9 cellular contexts compared by ENCODE assay signal in the genomic region with DNA sequence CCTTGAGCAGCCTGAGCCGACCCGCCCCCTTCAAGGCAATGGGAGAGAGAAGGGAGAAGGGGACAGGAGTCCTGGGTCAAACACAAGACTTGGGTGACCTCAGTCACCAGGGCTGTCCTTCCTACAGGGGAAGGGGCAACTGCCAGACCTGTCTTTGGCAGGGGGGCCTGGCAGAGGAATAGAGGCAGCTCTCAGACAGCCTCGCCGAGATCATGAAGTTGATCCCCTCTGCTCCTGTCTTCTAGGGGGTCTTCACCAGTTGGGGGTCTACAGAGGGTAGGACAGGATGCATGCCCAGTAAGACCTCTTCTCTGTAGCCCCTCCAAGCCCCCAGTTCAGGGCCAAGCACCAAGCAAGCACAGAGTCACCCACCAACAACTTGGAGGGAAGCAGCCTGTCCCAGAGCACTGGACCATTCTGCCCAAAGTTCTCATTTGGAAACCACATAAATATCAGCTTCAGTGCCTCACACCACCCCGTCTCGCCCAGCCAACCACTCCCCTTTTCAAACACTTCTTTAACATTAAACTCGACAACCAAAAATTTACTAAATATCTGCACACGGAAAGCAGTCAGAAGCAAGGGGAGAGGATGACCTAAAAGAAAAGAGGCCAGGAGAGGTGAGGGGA. TPM values are rescaled to one million over a fixed set of nuclear protein-coding genes. Genes with fewer than 3 reads are reported as not detected.
DNase-seq lines count a peak whose midpoint lies in the region; ATAC-seq, FAIRE-seq and TF ChIP-seq lines count a peak whose summit lies in the region.
"Had no signal": no experiment of that assay in that cellular context is flagged by ENCODE, and none has a peak within 500 bp of the region (broad histone marks: within the 10 kb centered on the region; RNA-seq: fewer than 3 reads in every experiment).

No MANE protein-coding gene starts in this region.

- TF ChIP-seq POLR2A in endothelial cell of umbilical vein (IDR thresholded peaks at IDR 0.05; ENCODE audit: low read depth, low read length), result no peak

- peaks cover 44% of the 10 kb centered on the region for H3K4me1 ChIP-seq in GM23338 (ENCODE audit: insufficient read depth)
- peaks cover 28% of the 10 kb centered on the region for H3K4me1 ChIP-seq in endothelial cell of umbilical vein (ENCODE audit: control insufficient read depth, extremely low read depth, insufficient read depth, low read length)
- no peaks in the 10 kb centered on the region for H3K4me1 ChIP-seq in rectal smooth muscle tissue (ENCODE audit: control insufficient read depth, insufficient read depth, low read length)
- peaks cover 7 to 8% of the 10 kb centered on the region in 2 donors for H3K4me1 ChIP-seq in naive thymus-derived CD4-positive, alpha-beta T cell (ENCODE audit: control insufficient read depth in 2 of 2, insufficient read depth in 2 of 2, low read length in 2 of 2)

- POLR2A ChIA-PET in endothelial cell of umbilical vein (lab: Charles Lee), result no interaction called here
- POLR2A ChIA-PET in naive thymus-derived CD4-positive, alpha-beta T cell (lab: Charles Lee), result no interaction called here

- H3K4me2 ChIP-seq in GM23338 (peak overlapping the region; percentile 84), endothelial cell of umbilical vein (ENCODE audit: insufficient read depth, low read length) (peak overlapping the region; percentile 87)

- no peak overlapping the region for H3K27ac Mint-ChIP-seq in GM23338
- peak overlapping the region in 2 of 9 donors; percentile 7 to 46 for H3K27ac Mint-ChIP-seq in naive thymus-derived CD4-positive, alpha-beta T cell

- no peaks in the 10 kb centered on the region for H3K9me1 ChIP-seq in endothelial cell of umbilical vein (replicated peaks; ENCODE audit: control insufficient read depth, extremely low read depth, insufficient read depth, low read length)

- ATAC-seq in GM23338 (no peak), GM21529 (IDR thresholded peaks at IDR 0.05; ENCODE audit: unreplicated experiment) (no peak)
- ATAC-seq in naive thymus-derived CD4-positive, alpha-beta T cell, result no peak
- ATAC-seq: activated CD4-positive, CD25-positive, alpha-beta regulatory T cell treated with anti-CD3 and anti-CD28 coated beads, Interleukin-2, amount 50 U/mL, for 24 hours had no signal

- CTCF ChIA-PET in endothelial cell of umbilical vein (lab: Charles Lee), result interaction anchor here (1.1 to 3.0 kb wide), 4 partner anchors 16 to 41 kb away, joined by 3 to 21 read pairs (median 3); partner anchors contain the start of genes CIAPIN1, COQ9 and POLR2C
- CTCF ChIA-PET in naive thymus-derived CD4-positive, alpha-beta T cell (lab: Charles Lee), result no interaction called here

- peak overlapping the region; percentile 83 for H3K4me3 Mint-ChIP-seq in GM23338
- peak overlapping the region in 1 of 10 donors; percentile 16 for H3K4me3 Mint-ChIP-seq in naive thymus-derived CD4-positive, alpha-beta T cell

- H3K79me2 ChIP-seq in GM23338 (replicated peaks; ENCODE audit: insufficient read depth) (no peaks in the 10 kb centered on the region; the same call in 1 of the 2 replicates), endothelial cell of umbilical vein (ENCODE audit: control insufficient read depth, insufficient read depth, low read length) (peaks cover 15% of the 10 kb centered on the region)

- intact Hi-C loops in endothelial cell of umbilical vein (cut with micrococcal nuclease), result loop anchor here (10.0 kb wide), 1 partner anchor 166 kb away; no protein-coding TSS in a partner anchor
- intact Hi-C loops in naive thymus-derived CD4-positive, alpha-beta T cell (cut with micrococcal nuclease), result no loop called here

- no peaks in the 10 kb centered on the region for H3K9me3 ChIP-seq in endothelial cell of umbilical vein (replicated peaks; ENCODE audit: control insufficient read depth, insufficient read depth, low read length)
- no peaks in the 10 kb centered on the region for H3K9me3 ChIP-seq in naive thymus-derived CD4-positive, alpha-beta T cell (ENCODE audit: control insufficient read depth in 2 of 3, low read length in 3 of 3)
- H3K9me3 ChIP-seq: sigmoid colon had no signal

- peaks cover 3% of the 10 kb centered on the region; the same call in 2 of the 3 replicates for H3K36me3 Mint-ChIP-seq in GM23338 (ENCODE audit: low read depth)
- no peaks in the 10 kb centered on the region for H3K36me3 Mint-ChIP-seq in naive thymus-derived CD4-positive, alpha-beta T cell

- H3K27ac ChIP-seq in GM23338 (ENCODE audit: low read depth), result no peak overlapping the region
- H3K27ac ChIP-seq in endothelial cell of umbilical vein (ENCODE audit: insufficient read depth, low read depth, low read length), result no peak overlapping the region
- H3K27ac ChIP-seq in rectal smooth muscle tissue (ENCODE audit: low read depth, low read length), result no peak overlapping the region
- no peak overlapping the region for H3K27ac ChIP-seq in naive thymus-derived CD4-positive, alpha-beta T cell (ENCODE audit: low read depth, low read length)

- DNase-seq in GM23338 (ENCODE audit: low spot score), result no peak
- no peak for DNase-seq in endothelial cell of umbilical vein (ENCODE audit: low read depth, low spot score)
- no peak for DNase-seq in naive thymus-derived CD4-positive, alpha-beta T cell
- no peak for DNase-seq in DMS 273 (lab: John Stamatoyannopoulos, UW; ENCODE audit: unreplicated experiment)
- DNase-seq: EL, sigmoid colon had no signal

- peaks cover 4% of the 10 kb centered on the region; the same call in 1 of the 2 replicates for H3F3A ChIP-seq in GM23338 (replicated peaks; ENCODE audit: low read depth)

- H4K20me1 ChIP-seq in GM23338 (replicated peaks; ENCODE audit: insufficient read depth) (0 out of 2 replicates have a peak, but pooled peaks cover 3% of the 10 kb centered on the region), endothelial cell of umbilical vein (replicated peaks; ENCODE audit: control insufficient read depth, extremely low read depth, insufficient read depth, low read length) (no peaks in the 10 kb centered on the region)

- H3K27me3 ChIP-seq in GM23338 (ENCODE audit: insufficient read depth), result peaks cover 7% of the 10 kb centered on the region; the same call in 1 of the 2 replicates
- H3K27me3 ChIP-seq in endothelial cell of umbilical vein (ENCODE audit: control insufficient read depth in 2 of 2, insufficient read depth in 2 of 2, low read length in 2 of 2), result no peaks in the 10 kb centered on the region
- no peaks in the 10 kb centered on the region for H3K27me3 ChIP-seq in rectal smooth muscle tissue (ENCODE audit: control insufficient read depth, insufficient read depth, low read length)
- no peaks in the 10 kb centered on the region for H3K27me3 ChIP-seq in naive thymus-derived CD4-positive, alpha-beta T cell (ENCODE audit: control insufficient read depth in 2 of 2, insufficient read depth in 2 of 2, low read length in 2 of 2)
- H3K27me3 ChIP-seq: sigmoid colon had no signal

- H3K36me3 ChIP-seq in GM23338 (ENCODE audit: insufficient read depth), result no peaks in the 10 kb centered on the region
- H3K36me3 ChIP-seq in endothelial cell of umbilical vein (ENCODE audit: control insufficient read depth in 2 of 2, extremely low read depth in 1 of 2, insufficient read depth in 2 of 2, low read length in 2 of 2), result peaks cover 0 to 10% of the 10 kb centered on the region in 2 experiments
- peaks cover 6% of the 10 kb centered on the region for H3K36me3 ChIP-seq in rectal smooth muscle tissue (ENCODE audit: control insufficient read depth, insufficient read depth, low read length)
- peaks cover 0 to under 1% (median 0%) of the 10 kb centered on the region in 3 experiments for H3K36me3 ChIP-seq in naive thymus-derived CD4-positive, alpha-beta T cell (ENCODE audit: control insufficient read depth in 2 of 3, insufficient read depth in 3 of 3, low read length in 3 of 3)

- H3K4me3 ChIP-seq in GM23338 (peak overlapping the region; percentile 56), endothelial cell of umbilical vein (replicated peaks in 1 of 3; ENCODE audit: insufficient read depth in 1 of 3, low read depth in 1 of 3, low read length in 3 of 3) (peak overlapping the region in 2 of 3 experiments; percentile 68 to 69), rectal smooth muscle tissue (ENCODE audit: low read length) (peak overlapping the region; percentile 69)
- no peak overlapping the region for H3K4me3 ChIP-seq in naive thymus-derived CD4-positive, alpha-beta T cell (ENCODE audit: low read length)

- H3K9ac ChIP-seq in endothelial cell of umbilical vein (replicated peaks; ENCODE audit: extremely low read depth, insufficient read depth, low read length) (no peak overlapping the region), rectal smooth muscle tissue (ENCODE audit: low read length) (no peak overlapping the region)

- no peak overlapping the region for H2AFZ ChIP-seq in GM23338
- peak overlapping the region; percentile 93 for H2AFZ ChIP-seq in endothelial cell of umbilical vein (ENCODE audit: low read depth, low read length)

- BruUV-seq in endothelial cell of umbilical vein (replicated peaks; lab: Mats Ljungman, UMichigan), result no TSS peak

- H3K4me1 Mint-ChIP-seq in GM23338, result peaks cover 51% of the 10 kb centered on the region
- H3K4me1 Mint-ChIP-seq in naive thymus-derived CD4-positive, alpha-beta T cell, result peaks cover 7 to 22% (median 17%) of the 10 kb centered on the region in 7 donors

- no peaks in the 10 kb centered on the region for H3K9me2 ChIP-seq in GM23338 (ENCODE audit: insufficient read depth)

- no peaks in the 10 kb centered on the region for H3K9me3 Mint-ChIP-seq in GM23338
- H3K9me3 Mint-ChIP-seq in naive thymus-derived CD4-positive, alpha-beta T cell, result no peaks in the 10 kb centered on the region

- H3K27me3 Mint-ChIP-seq in GM23338 (ENCODE audit: insufficient read depth, low read depth, poor library complexity), result peaks cover 26% of the 10 kb centered on the region
- peaks cover 0 to 2% (median 0%) of the 10 kb centered on the region in 5 donors for H3K27me3 Mint-ChIP-seq in naive thymus-derived CD4-positive, alpha-beta T cell

- TF ChIP-seq CTCF in GM23338 (conservative IDR thresholded peaks at IDR 0.05; ENCODE audit: low read depth in 2 of 2) (no peak), endothelial cell of umbilical vein (IDR thresholded peaks at IDR 0.05; ENCODE audit: extremely low read depth in 1 of 2, insufficient read depth in 1 of 2, low read depth in 1 of 2, low read length in 2 of 2) (no peak)

- dilution Hi-C loops in endothelial cell of umbilical vein (cut with MboI; ENCODE audit: extremely low pct_ligation_motif_present, low sequenced_read_pairs), result no loop called here

- FAIRE-seq in endothelial cell of umbilical vein (lab: Jason Lieb, UNC), result peak; percentile 12

RNA-seq across cellular contexts. Expression of gene DOK4, which starts 7.8 kb away (rescaled TPM):
- total RNA-seq in GM23338 (2014; rRNA removed; shearing (Covaris generic)), result 26.6 and 29.1 TPM in 2 replicates
- polyA plus RNA-seq in GM23338 (2016; fragmentation: Nextera tagmentation; extraction: Ambion mirVana) (11.4 and 12.9 TPM in 2 replicates), endothelial cell of umbilical vein (22.5 and 23.4 TPM in 2 replicates)
- total RNA-seq in endothelial cell of umbilical vein, result 22.3 and 24.4 TPM in 2 replicates
- 21.2 and 23.3 TPM in 2 replicates for polyA plus RNA-seq in endothelial cell of umbilical vein (2011; cell fraction: cytosol; rRNA removed)
- 40.5 and 44.7 TPM in 2 replicates for polyA plus RNA-seq in endothelial cell of umbilical vein (2011; cell fraction: nucleus; rRNA removed)
- 16.6 and 20.1 TPM in 2 replicates for polyA plus RNA-seq in endothelial cell of umbilical vein (2012)
- 18.0 and 23.8 TPM in 2 replicates for polyA minus RNA-seq in endothelial cell of umbilical vein
- polyA minus RNA-seq in endothelial cell of umbilical vein (2011; cell fraction: cytosol; rRNA and poly(A)+ RNA removed), result 17.8 TPM
- 5.4 and 6.0 TPM in 2 replicates for polyA minus RNA-seq in endothelial cell of umbilical vein (2011; cell fraction: nucleus; rRNA and poly(A)+ RNA removed)
- total RNA-seq in naive thymus-derived CD4-positive, alpha-beta T cell, result 1 to 10 TPM; 2.2 to 4.0 (median 2.9) TPM
- polyA plus RNA-seq in naive thymus-derived CD4-positive, alpha-beta T cell, result 1 to 10 TPM; 1.6 to 4.6 TPM

RNA-seq across cellular contexts. Expression of gene POLR2C, which starts 16.0 kb away (rescaled TPM):
- total RNA-seq in GM23338 (2014; rRNA removed; shearing (Covaris generic)), result 107 and 123 TPM in 2 replicates
- polyA plus RNA-seq in GM23338 (2016; fragmentation: Nextera tagmentation; extraction: Ambion mirVana), result 36.4 and 37.6 TPM in 2 replicates
- 60.2 and 65.2 TPM in 2 replicates for total RNA-seq in endothelial cell of umbilical vein
- 115 and 129 TPM in 2 replicates for polyA plus RNA-seq in endothelial cell of umbilical vein
- 118 and 127 TPM in 2 replicates for polyA plus RNA-seq in endothelial cell of umbilical vein (2011; cell fraction: cytosol; rRNA removed)
- polyA plus RNA-seq in endothelial cell of umbilical vein (2011; cell fraction: nucleus; rRNA removed), result 92.4 and 111 TPM in 2 replicates
- 61.1 and 68.3 TPM in 2 replicates for polyA plus RNA-seq in endothelial cell of umbilical vein (2012)
- 224 and 248 TPM in 2 replicates for polyA minus RNA-seq in endothelial cell of umbilical vein
- polyA minus RNA-seq in endothelial cell of umbilical vein (2011; cell fraction: cytosol; rRNA and poly(A)+ RNA removed), result 122 TPM
- 58.3 and 59.0 TPM in 2 replicates for polyA minus RNA-seq in endothelial cell of umbilical vein (2011; cell fraction: nucleus; rRNA and poly(A)+ RNA removed)
- 10 to 100 TPM; 63.4 to 96.3 (median 81.4) TPM for total RNA-seq in naive thymus-derived CD4-positive, alpha-beta T cell
- polyA plus RNA-seq in naive thymus-derived CD4-positive, alpha-beta T cell, result 10 to 100 TPM; 45.0 to 55.7 TPM

RNA-seq across cellular contexts. Expression of gene COQ9, which starts 31.2 kb away (rescaled TPM):
- total RNA-seq in GM23338 (2014; rRNA removed; shearing (Covaris generic)), result 24.7 and 36.3 TPM in 2 replicates
- polyA plus RNA-seq in GM23338 (2016; fragmentation: Nextera tagmentation; extraction: Ambion mirVana) (26.6 and 28.6 TPM in 2 replicates), endothelial cell of umbilical vein (78.3 and 83.6 TPM in 2 replicates)
- total RNA-seq in endothelial cell of umbilical vein, result 42.1 and 42.5 TPM in 2 replicates
- polyA plus RNA-seq in endothelial cell of umbilical vein (2011; cell fraction: cytosol; rRNA removed), result 77.5 and 80.1 TPM in 2 replicates
- 130 and 136 TPM in 2 replicates for polyA plus RNA-seq in endothelial cell of umbilical vein (2011; cell fraction: nucleus; rRNA removed)
- 45.1 and 49.5 TPM in 2 replicates for polyA plus RNA-seq in endothelial cell of umbilical vein (2012)
- polyA minus RNA-seq in endothelial cell of umbilical vein, result 65.5 and 67.5 TPM in 2 replicates
- polyA minus RNA-seq in endothelial cell of umbilical vein (2011; cell fraction: cytosol; rRNA and poly(A)+ RNA removed), result 50.9 TPM
- polyA minus RNA-seq in endothelial cell of umbilical vein (2011; cell fraction: nucleus; rRNA and poly(A)+ RNA removed), result 27.8 and 29.9 TPM in 2 replicates
- total RNA-seq in naive thymus-derived CD4-positive, alpha-beta T cell, result 10 to 100 TPM; 16.4 to 45.4 (median 36.6) TPM
- 10 to 100 TPM; 25.7 to 51.7 TPM for polyA plus RNA-seq in naive thymus-derived CD4-positive, alpha-beta T cell

RNA-seq across cellular contexts. Expression of gene CIAPIN1, which starts 31.3 kb away (rescaled TPM):
- total RNA-seq in GM23338 (2014; rRNA removed; shearing (Covaris generic)), result 70.3 and 75.4 TPM in 2 replicates
- polyA plus RNA-seq in GM23338 (2016; fragmentation: Nextera tagmentation; extraction: Ambion mirVana) (36.5 and 40.0 TPM in 2 replicates), endothelial cell of umbilical vein (70.7 and 74.6 TPM in 2 replicates)
- 70.9 and 77.9 TPM in 2 replicates for total RNA-seq in endothelial cell of umbilical vein
- 75.4 and 79.5 TPM in 2 replicates for polyA plus RNA-seq in endothelial cell of umbilical vein (2011; cell fraction: cytosol; rRNA removed)
- 58.5 and 59.3 TPM in 2 replicates for polyA plus RNA-seq in endothelial cell of umbilical vein (2011; cell fraction: nucleus; rRNA removed)
- polyA plus RNA-seq in endothelial cell of umbilical vein (2012), result 68.9 and 85.7 TPM in 2 replicates
- 54.0 and 60.6 TPM in 2 replicates for polyA minus RNA-seq in endothelial cell of umbilical vein
- polyA minus RNA-seq in endothelial cell of umbilical vein (2011; cell fraction: cytosol; rRNA and poly(A)+ RNA removed), result 24.8 TPM
- 19.1 and 34.2 TPM in 2 replicates for polyA minus RNA-seq in endothelial cell of umbilical vein (2011; cell fraction: nucleus; rRNA and poly(A)+ RNA removed)
- 10 to 100 TPM; 33.6 to 52.8 (median 35.8) TPM for total RNA-seq in naive thymus-derived CD4-positive, alpha-beta T cell
- 100 to 1,000 TPM in 1 of 2 donors, 10 to 100 TPM in 1; 65.2 to 119 TPM for polyA plus RNA-seq in naive thymus-derived CD4-positive, alpha-beta T cell

RNA-seq across cellular contexts. Expression of gene CCDC102A, which starts 57.9 kb away (rescaled TPM):
- total RNA-seq in GM23338 (2014; rRNA removed; shearing (Covaris generic)), result 4.7 and 5.2 TPM in 2 replicates
- 2.0 and 3.2 TPM in 2 replicates for polyA plus RNA-seq in GM23338 (2016; fragmentation: Nextera tagmentation; extraction: Ambion mirVana)
- total RNA-seq in endothelial cell of umbilical vein, result 6.6 and 7.8 TPM in 2 replicates
- 12.0 and 12.2 TPM in 2 replicates for polyA plus RNA-seq in endothelial cell of umbilical vein
- 8.3 and 11.9 TPM in 2 replicates for polyA plus RNA-seq in endothelial cell of umbilical vein (2011; cell fraction: cytosol; rRNA removed)
- polyA plus RNA-seq in endothelial cell of umbilical vein (2011; cell fraction: nucleus; rRNA removed), result 6.6 and 8.4 TPM in 2 replicates
- polyA plus RNA-seq in endothelial cell of umbilical vein (2012), result 5.1 and 7.9 TPM in 2 replicates
- 4.1 and 4.2 TPM in 2 replicates for polyA minus RNA-seq in endothelial cell of umbilical vein
- polyA minus RNA-seq in endothelial cell of umbilical vein (2011; cell fraction: cytosol; rRNA and poly(A)+ RNA removed), result 1.9 TPM
- polyA minus RNA-seq in endothelial cell of umbilical vein (2011; cell fraction: nucleus; rRNA and poly(A)+ RNA removed), result 1.4 and 3.3 TPM in 2 replicates
- 10 to 100 TPM in 1 of 5 experiments, 1 to 10 TPM in 4; 3.5 to 12.7 (median 7.1) TPM for total RNA-seq in naive thymus-derived CD4-positive, alpha-beta T cell
- polyA plus RNA-seq in naive thymus-derived CD4-positive, alpha-beta T cell, result 1 to 10 TPM; 3.0 to 9.4 TPM
